1 cellular context compared by ENCODE assay signal in genomic region chr7:106462914-106463482, GRCh38.
TF ChIP-seq lines count a peak whose summit lies in the region.

No MANE protein-coding gene starts in this region.

TF ChIP-seq in GM12878, 131 proteins besides CTCF, POLR2A, EP300 and RAD21 (continued from another document):
- TF ChIP-seq, protein P1, sequence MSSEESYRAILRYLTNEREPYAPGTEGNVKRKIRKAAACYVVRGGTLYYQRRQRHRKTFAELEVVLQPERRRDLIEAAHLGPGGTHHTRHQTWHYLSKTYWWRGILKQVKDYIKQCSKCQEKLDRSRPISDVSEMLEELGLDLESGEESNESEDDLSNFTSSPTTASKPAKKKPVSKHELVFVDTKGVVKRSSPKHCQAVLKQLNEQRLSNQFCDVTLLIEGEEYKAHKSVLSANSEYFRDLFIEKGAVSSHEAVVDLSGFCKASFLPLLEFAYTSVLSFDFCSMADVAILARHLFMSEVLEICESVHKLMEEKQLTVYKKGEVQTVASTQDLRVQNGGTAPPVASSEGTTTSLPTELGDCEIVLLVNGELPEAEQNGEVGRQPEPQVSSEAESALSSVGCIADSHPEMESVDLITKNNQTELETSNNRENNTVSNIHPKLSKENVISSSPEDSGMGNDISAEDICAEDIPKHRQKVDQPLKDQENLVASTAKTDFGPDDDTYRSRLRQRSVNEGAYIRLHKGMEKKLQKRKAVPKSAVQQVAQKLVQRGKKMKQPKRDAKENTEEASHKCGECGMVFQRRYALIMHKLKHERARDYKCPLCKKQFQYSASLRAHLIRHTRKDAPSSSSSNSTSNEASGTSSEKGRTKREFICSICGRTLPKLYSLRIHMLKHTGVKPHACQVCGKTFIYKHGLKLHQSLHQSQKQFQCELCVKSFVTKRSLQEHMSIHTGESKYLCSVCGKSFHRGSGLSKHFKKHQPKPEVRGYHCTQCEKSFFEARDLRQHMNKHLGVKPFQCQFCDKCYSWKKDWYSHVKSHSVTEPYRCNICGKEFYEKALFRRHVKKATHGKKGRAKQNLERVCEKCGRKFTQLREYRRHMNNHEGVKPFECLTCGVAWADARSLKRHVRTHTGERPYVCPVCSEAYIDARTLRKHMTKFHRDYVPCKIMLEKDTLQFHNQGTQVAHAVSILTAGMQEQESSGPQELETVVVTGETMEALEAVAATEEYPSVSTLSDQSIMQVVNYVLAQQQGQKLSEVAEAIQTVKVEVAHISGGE (CRISPR knock-in tag; IDR thresholded peaks at IDR 0.05) = no peak
TF ChIP-seq in GM12878: peak in this region for 0.
